1 cellular context compared by ENCODE assay signal in the genomic region with DNA sequence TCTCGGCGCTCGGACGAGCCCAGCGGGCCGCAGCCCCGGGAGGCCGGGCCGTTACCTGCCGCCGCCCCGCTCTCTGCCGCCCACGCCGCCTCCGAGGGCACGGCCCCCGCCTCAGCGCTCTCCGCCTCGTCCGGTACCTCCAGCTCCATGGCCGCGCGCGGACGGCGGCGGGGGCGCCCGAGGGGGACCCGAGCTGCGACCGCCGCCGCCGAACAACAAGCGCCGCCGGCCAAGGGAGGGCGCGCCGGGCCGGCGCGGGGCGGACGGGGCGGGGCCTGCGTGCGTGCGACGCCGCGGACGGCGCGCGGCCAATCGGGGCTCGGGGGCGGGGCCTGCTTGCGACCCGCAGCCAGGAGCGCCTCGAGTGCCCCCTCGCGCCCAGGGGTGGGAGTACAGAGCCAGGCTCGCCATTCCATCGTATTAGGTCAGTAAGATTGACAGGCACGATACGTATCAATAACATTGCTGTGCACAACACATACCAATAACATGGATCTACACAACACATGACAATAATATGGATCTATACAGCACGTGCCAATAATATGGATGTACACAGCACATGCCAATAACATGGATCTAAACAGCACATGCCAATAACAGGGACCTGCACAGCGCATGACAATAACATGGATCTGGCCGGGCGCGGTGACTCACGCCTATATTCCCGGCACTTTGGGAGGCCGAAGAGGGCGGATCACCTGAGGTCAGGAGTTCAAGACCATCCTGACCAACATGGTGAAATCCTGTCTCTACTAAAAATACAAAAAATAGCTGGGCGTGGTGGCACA.
A peak's percentile ranks its signal among the peaks of the same experiment; 100 is the strongest.
TF ChIP-seq lines count a peak whose summit lies in the region.

A gene with protein sequence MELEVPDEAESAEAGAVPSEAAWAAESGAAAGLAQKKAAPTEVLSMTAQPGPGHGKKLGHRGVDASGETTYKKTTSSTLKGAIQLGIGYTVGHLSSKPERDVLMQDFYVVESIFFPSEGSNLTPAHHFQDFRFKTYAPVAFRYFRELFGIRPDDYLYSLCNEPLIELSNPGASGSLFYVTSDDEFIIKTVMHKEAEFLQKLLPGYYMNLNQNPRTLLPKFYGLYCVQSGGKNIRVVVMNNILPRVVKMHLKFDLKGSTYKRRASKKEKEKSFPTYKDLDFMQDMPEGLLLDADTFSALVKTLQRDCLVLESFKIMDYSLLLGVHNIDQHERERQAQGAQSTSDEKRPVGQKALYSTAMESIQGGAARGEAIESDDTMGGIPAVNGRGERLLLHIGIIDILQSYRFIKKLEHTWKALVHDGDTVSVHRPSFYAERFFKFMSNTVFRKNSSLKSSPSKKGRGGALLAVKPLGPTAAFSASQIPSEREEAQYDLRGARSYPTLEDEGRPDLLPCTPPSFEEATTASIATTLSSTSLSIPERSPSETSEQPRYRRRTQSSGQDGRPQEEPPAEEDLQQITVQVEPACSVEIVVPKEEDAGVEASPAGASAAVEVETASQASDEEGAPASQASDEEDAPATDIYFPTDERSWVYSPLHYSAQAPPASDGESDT (minus strand): TSS at position 227 of the 791 bp plus-strand sequence. CDS start 78 bp downstream, at position 149.

TF ChIP-seq in K562, 482 proteins besides CTCF, POLR2A, EP300 and RAD21 (continued from another document and continues in another):
- TF ChIP-seq, protein P1, sequence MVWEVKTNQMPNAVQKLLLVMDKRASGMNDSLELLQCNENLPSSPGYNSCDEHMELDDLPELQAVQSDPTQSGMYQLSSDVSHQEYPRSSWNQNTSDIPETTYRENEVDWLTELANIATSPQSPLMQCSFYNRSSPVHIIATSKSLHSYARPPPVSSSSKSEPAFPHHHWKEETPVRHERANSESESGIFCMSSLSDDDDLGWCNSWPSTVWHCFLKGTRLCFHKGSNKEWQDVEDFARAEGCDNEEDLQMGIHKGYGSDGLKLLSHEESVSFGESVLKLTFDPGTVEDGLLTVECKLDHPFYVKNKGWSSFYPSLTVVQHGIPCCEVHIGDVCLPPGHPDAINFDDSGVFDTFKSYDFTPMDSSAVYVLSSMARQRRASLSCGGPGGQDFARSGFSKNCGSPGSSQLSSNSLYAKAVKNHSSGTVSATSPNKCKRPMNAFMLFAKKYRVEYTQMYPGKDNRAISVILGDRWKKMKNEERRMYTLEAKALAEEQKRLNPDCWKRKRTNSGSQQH (CRISPR knock-in tag; IDR thresholded peaks at IDR 0.05): no peak
- TF ChIP-seq ZNF263 (CRISPR knock-in tag; IDR thresholded peaks at IDR 0.05; ENCODE audit: borderline replicate concordance): no peak; the same call in 1 of the 2 replicates
- no peak for TF ChIP-seq BRD4 (IDR thresholded peaks at IDR 0.05)
- 0 out of 4 replicates have a peak, but pooled peaks of 1 of the 2 experiments have one; percentile 17 for TF ChIP-seq FOXA3 (CRISPR knock-in tag; conservative IDR thresholded peaks at IDR 0.05 in 1 of 2, IDR thresholded peaks at IDR 0.05 in 1 of 2)
- TF ChIP-seq, protein P2, sequence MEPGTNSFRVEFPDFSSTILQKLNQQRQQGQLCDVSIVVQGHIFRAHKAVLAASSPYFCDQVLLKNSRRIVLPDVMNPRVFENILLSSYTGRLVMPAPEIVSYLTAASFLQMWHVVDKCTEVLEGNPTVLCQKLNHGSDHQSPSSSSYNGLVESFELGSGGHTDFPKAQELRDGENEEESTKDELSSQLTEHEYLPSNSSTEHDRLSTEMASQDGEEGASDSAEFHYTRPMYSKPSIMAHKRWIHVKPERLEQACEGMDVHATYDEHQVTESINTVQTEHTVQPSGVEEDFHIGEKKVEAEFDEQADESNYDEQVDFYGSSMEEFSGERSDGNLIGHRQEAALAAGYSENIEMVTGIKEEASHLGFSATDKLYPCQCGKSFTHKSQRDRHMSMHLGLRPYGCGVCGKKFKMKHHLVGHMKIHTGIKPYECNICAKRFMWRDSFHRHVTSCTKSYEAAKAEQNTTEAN (CRISPR knock-in tag; IDR thresholded peaks at IDR 0.05): no peak
- peak; percentile 89 for TF ChIP-seq RB1 (IDR thresholded peaks at IDR 0.05; ENCODE audit: low read depth)
- no peak for TF ChIP-seq PTRF (tag; IDR thresholded peaks at IDR 0.05)
- TF ChIP-seq RBM39 (optimal IDR thresholded peaks at IDR 0.05; ENCODE audit: low read depth, low read length): no peak
- TF ChIP-seq KLF10 (CRISPR knock-in tag; IDR thresholded peaks at IDR 0.05): no peak
- TF ChIP-seq RHOXF2B (CRISPR knock-in tag; conservative IDR thresholded peaks at IDR 0.05): no peak
- peak; percentile 55; the same call in 1 of the 2 replicates for TF ChIP-seq SMARCE1 (IDR thresholded peaks at IDR 0.05)
- TF ChIP-seq SMARCB1 (IDR thresholded peaks at IDR 0.05; ENCODE audit: insufficient read length, low read depth): no peak
- TF ChIP-seq, protein P3, sequence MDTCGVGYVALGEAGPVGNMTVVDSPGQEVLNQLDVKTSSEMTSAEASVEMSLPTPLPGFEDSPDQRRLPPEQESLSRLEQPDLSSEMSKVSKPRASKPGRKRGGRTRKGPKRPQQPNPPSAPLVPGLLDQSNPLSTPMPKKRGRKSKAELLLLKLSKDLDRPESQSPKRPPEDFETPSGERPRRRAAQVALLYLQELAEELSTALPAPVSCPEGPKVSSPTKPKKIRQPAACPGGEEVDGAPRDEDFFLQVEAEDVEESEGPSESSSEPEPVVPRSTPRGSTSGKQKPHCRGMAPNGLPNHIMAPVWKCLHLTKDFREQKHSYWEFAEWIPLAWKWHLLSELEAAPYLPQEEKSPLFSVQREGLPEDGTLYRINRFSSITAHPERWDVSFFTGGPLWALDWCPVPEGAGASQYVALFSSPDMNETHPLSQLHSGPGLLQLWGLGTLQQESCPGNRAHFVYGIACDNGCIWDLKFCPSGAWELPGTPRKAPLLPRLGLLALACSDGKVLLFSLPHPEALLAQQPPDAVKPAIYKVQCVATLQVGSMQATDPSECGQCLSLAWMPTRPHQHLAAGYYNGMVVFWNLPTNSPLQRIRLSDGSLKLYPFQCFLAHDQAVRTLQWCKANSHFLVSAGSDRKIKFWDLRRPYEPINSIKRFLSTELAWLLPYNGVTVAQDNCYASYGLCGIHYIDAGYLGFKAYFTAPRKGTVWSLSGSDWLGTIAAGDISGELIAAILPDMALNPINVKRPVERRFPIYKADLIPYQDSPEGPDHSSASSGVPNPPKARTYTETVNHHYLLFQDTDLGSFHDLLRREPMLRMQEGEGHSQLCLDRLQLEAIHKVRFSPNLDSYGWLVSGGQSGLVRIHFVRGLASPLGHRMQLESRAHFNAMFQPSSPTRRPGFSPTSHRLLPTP (IDR thresholded peaks at IDR 0.05; ENCODE audit: borderline replicate concordance, extremely low read depth, insufficient read length): peak; percentile 32
- TF ChIP-seq NFATC3 (IDR thresholded peaks at IDR 0.05): no peak
- no peak for TF ChIP-seq CHCHD3 (CRISPR knock-in tag; IDR thresholded peaks at IDR 0.05)
- no peak for TF ChIP-seq POLR3A (IDR thresholded peaks at IDR 0.05; ENCODE audit: borderline replicate concordance, extremely low read depth, insufficient read depth, insufficient read length)
- peak; percentile 75 for TF ChIP-seq CCNT2 (IDR thresholded peaks at IDR 0.05; ENCODE audit: borderline replicate concordance, extremely low read depth, insufficient read length, low read depth, low read length)
- TF ChIP-seq, protein P4, sequence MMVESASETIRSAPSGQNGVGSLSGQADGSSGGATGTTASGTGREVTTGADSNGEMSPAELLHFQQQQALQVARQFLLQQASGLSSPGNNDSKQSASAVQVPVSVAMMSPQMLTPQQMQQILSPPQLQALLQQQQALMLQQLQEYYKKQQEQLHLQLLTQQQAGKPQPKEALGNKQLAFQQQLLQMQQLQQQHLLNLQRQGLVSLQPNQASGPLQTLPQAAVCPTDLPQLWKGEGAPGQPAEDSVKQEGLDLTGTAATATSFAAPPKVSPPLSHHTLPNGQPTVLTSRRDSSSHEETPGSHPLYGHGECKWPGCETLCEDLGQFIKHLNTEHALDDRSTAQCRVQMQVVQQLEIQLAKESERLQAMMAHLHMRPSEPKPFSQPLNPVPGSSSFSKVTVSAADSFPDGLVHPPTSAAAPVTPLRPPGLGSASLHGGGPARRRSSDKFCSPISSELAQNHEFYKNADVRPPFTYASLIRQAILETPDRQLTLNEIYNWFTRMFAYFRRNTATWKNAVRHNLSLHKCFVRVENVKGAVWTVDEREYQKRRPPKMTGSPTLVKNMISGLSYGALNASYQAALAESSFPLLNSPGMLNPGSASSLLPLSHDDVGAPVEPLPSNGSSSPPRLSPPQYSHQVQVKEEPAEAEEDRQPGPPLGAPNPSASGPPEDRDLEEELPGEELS (CRISPR knock-in tag; IDR thresholded peaks at IDR 0.05; ENCODE audit: borderline replicate concordance): peak; percentile 57; the same call in 1 of the 2 replicates
- no peak for TF ChIP-seq TAF15 (IDR thresholded peaks at IDR 0.05; ENCODE audit: low read depth, low read length)
- no peak for TF ChIP-seq LARP7 (IDR thresholded peaks at IDR 0.05)
- no peak for TF ChIP-seq SRSF3 (IDR thresholded peaks at IDR 0.05; ENCODE audit: insufficient read depth, low read length)
- no peak for TF ChIP-seq MIER1 (IDR thresholded peaks at IDR 0.05; ENCODE audit: low read depth)
- TF ChIP-seq, protein P5, sequence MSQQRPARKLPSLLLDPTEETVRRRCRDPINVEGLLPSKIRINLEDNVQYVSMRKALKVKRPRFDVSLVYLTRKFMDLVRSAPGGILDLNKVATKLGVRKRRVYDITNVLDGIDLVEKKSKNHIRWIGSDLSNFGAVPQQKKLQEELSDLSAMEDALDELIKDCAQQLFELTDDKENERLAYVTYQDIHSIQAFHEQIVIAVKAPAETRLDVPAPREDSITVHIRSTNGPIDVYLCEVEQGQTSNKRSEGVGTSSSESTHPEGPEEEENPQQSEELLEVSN (IDR thresholded peaks at IDR 0.05; ENCODE audit: borderline replicate concordance in 1 of 2, extremely low read depth in 1 of 2, insufficient read depth in 1 of 2, insufficient read length in 1 of 2, low read depth in 1 of 2, low read length in 1 of 2, poor library complexity in 1 of 2, severe bottlenecking in 1 of 2): no peak
- TF ChIP-seq HSF4 (CRISPR knock-in tag; IDR thresholded peaks at IDR 0.05; ENCODE audit: borderline replicate concordance): no peak
- TF ChIP-seq ILK (tag; IDR thresholded peaks at IDR 0.05; ENCODE audit: borderline replicate concordance, low read depth): no peak
- TF ChIP-seq ZNF217 (CRISPR knock-in tag; IDR thresholded peaks at IDR 0.05): 0 out of 2 replicates have a peak, but pooled peaks have one; percentile 29
- no peak for TF ChIP-seq FOXJ3 (CRISPR knock-in tag; IDR thresholded peaks at IDR 0.05)
- TF ChIP-seq SREBF2 (CRISPR knock-in tag; IDR thresholded peaks at IDR 0.05): no peak
- TF ChIP-seq, protein P6, sequence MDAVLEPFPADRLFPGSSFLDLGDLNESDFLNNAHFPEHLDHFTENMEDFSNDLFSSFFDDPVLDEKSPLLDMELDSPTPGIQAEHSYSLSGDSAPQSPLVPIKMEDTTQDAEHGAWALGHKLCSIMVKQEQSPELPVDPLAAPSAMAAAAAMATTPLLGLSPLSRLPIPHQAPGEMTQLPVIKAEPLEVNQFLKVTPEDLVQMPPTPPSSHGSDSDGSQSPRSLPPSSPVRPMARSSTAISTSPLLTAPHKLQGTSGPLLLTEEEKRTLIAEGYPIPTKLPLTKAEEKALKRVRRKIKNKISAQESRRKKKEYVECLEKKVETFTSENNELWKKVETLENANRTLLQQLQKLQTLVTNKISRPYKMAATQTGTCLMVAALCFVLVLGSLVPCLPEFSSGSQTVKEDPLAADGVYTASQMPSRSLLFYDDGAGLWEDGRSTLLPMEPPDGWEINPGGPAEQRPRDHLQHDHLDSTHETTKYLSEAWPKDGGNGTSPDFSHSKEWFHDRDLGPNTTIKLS (IDR thresholded peaks at IDR 0.05; ENCODE audit: borderline replicate concordance, low read depth): no peak
- no peak for TF ChIP-seq EWSR1 (IDR thresholded peaks at IDR 0.05; ENCODE audit: borderline replicate concordance, low read depth, partially characterized antibody)
- no peak for TF ChIP-seq ZNF41 (CRISPR knock-in tag; conservative IDR thresholded peaks at IDR 0.05)
- no peak for TF ChIP-seq CBFA2T2 (conservative IDR thresholded peaks at IDR 0.05)
- no peak for TF ChIP-seq FOS (IDR thresholded peaks at IDR 0.05; ENCODE audit: extremely low read depth, insufficient read length)
- TF ChIP-seq TAL1 (IDR thresholded peaks at IDR 0.05): no peak
- TF ChIP-seq ELF2 (CRISPR knock-in tag; IDR thresholded peaks at IDR 0.05): no peak
- TF ChIP-seq MECOM (CRISPR knock-in tag; IDR thresholded peaks at IDR 0.05): no peak
- TF ChIP-seq, protein P7, sequence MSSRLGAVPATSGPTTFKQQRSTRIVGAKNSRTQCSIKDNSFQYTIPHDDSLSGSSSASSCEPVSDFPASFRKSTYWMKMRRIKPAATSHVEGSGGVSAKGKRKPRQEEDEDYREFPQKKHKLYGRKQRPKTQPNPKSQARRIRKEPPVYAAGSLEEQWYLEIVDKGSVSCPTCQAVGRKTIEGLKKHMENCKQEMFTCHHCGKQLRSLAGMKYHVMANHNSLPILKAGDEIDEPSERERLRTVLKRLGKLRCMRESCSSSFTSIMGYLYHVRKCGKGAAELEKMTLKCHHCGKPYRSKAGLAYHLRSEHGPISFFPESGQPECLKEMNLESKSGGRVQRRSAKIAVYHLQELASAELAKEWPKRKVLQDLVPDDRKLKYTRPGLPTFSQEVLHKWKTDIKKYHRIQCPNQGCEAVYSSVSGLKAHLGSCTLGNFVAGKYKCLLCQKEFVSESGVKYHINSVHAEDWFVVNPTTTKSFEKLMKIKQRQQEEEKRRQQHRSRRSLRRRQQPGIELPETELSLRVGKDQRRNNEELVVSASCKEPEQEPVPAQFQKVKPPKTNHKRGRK (tag; IDR thresholded peaks at IDR 0.05): no peak
